ENCODE assay signal across 8 cellular contexts in genomic region chr2:57906152-57906732, GRCh38.
DNase-seq lines count a peak whose midpoint lies in the region; ATAC-seq lines count a peak whose summit lies in the region.

No MANE protein-coding gene starts in this region.

- POLR2A ChIA-PET in CD4-positive, alpha-beta memory T cell (lab: Charles Lee; ENCODE audit: partially characterized antibody) = no interaction called here

- no peaks in the 10 kb centered on the region for H3K27me3 Mint-ChIP-seq in CD4-positive, alpha-beta memory T cell
- H3K27me3 Mint-ChIP-seq in stimulated activated naive B cell treated with anti-CD40 and anti-IgM and Interleukin-4, amounts not matched to agents 10 μg/mL and 1 μg/mL and 100 μg/mL, for 72 hours = no peaks in the 10 kb centered on the region

- CTCF ChIA-PET in CD4-positive, alpha-beta memory T cell (lab: Charles Lee; ENCODE audit: partially characterized antibody) = interaction anchor here (0.6 to 1.2 kb wide), 8 partner anchors 10 to 1120 kb away, joined by 3 to 4 read pairs (median 3); no protein-coding TSS in a partner anchor

- H3K9me3 Mint-ChIP-seq in CD4-positive, alpha-beta memory T cell = no peaks in the 10 kb centered on the region
- H3K9me3 Mint-ChIP-seq in stimulated activated naive B cell treated with anti-CD40 and anti-IgM and Interleukin-4, amounts not matched to agents 10 μg/mL and 1 μg/mL and 100 μg/mL, for 72 hours = peaks cover 5% of the 10 kb centered on the region in 2 donors

- no peak overlapping the region for H3K4me3 Mint-ChIP-seq in CD4-positive, alpha-beta memory T cell
- no peak overlapping the region for H3K4me3 Mint-ChIP-seq in stimulated activated naive B cell treated with anti-CD40 and anti-IgM and Interleukin-4, amounts not matched to agents 10 μg/mL and 1 μg/mL and 100 μg/mL, for 72 hours

- no peak overlapping the region for H3K4me3 ChIP-seq in CD4-positive, alpha-beta memory T cell (ENCODE audit: low read length in 2 of 2)

- H3K27me3 ChIP-seq in CD4-positive, alpha-beta memory T cell (ENCODE audit: insufficient read depth, low read length) = no peaks in the 10 kb centered on the region

- H3K36me3 Mint-ChIP-seq in CD4-positive, alpha-beta memory T cell = no peaks in the 10 kb centered on the region
- peaks cover 0 to 6% of the 10 kb centered on the region in 2 donors for H3K36me3 Mint-ChIP-seq in stimulated activated naive B cell treated with anti-CD40 and anti-IgM and Interleukin-4, amounts not matched to agents 10 μg/mL and 1 μg/mL and 100 μg/mL, for 72 hours

- intact Hi-C loops in CD4-positive, alpha-beta memory T cell (cut with micrococcal nuclease) = loop anchor here (5.0 to 10.0 kb wide), 2 partner anchors 541 to 969 kb away; no protein-coding TSS in a partner anchor

- peaks cover 28% of the 10 kb centered on the region for H3K4me1 ChIP-seq in CD4-positive, alpha-beta memory T cell (ENCODE audit: insufficient read depth, low read length)

- no peak overlapping the region for H3K27ac ChIP-seq in CD4-positive, alpha-beta memory T cell (ENCODE audit: low read depth, low read length)

- H3K36me3 ChIP-seq in CD4-positive, alpha-beta memory T cell (ENCODE audit: insufficient read depth, low read length) = no peaks in the 10 kb centered on the region

- ATAC-seq in GM18870 (IDR thresholded peaks at IDR 0.05; ENCODE audit: unreplicated experiment) = peak; percentile 64
- peak; percentile 52 for ATAC-seq in HG03064 (IDR thresholded peaks at IDR 0.05; ENCODE audit: low read depth, unreplicated experiment)
- ATAC-seq in stimulated activated naive B cell treated with anti-CD40 and anti-IgM and Interleukin-4, amounts not matched to agents 10 μg/mL and 1 μg/mL and 100 μg/mL, for 72 hours (replicated peaks) = peak; percentile 76

- no peak overlapping the region for H3K27ac Mint-ChIP-seq in CD4-positive, alpha-beta memory T cell
- H3K27ac Mint-ChIP-seq in stimulated activated naive B cell treated with anti-CD40 and anti-IgM and Interleukin-4, amounts not matched to agents 10 μg/mL and 1 μg/mL and 100 μg/mL, for 72 hours = peak overlapping the region; percentile 37

- H3K9me3 ChIP-seq in CD4-positive, alpha-beta memory T cell (ENCODE audit: control insufficient read depth in 1 of 2, low read length in 2 of 2) = no peaks in the 10 kb centered on the region

- peak in 3 of 5 donors; percentile 17 to 21 (median 21) for DNase-seq in CD4-positive, alpha-beta memory T cell
- DNase-seq in NCI-H2227 treated with DMSO at 0.1 percent for 48 hours (lab: John Stamatoyannopoulos, UW) (peak; percentile 54), amniotic epithelial cell (ENCODE audit: low read depth) (peak; percentile 59), hepatic stellate cell (ENCODE audit: low spot score) (peak; percentile 29)
- no peak for DNase-seq in stimulated activated naive B cell treated with anti-CD40 and anti-IgM and Interleukin-4, amounts not matched to agents 10 μg/mL and 1 μg/mL and 100 μg/mL, for 72 hours
- DNase-seq in stimulated activated CD4-positive, alpha-beta T cell treated with anti-CD3 and anti-CD28 coated beads, Interleukin-4, amount 100 ng/mL, for 24 hours = no peak

- H3K4me1 Mint-ChIP-seq in CD4-positive, alpha-beta memory T cell = peaks cover 18 to 26% (median 20%) of the 10 kb centered on the region in 4 donors
- peaks cover 19 to 36% of the 10 kb centered on the region in 2 donors for H3K4me1 Mint-ChIP-seq in stimulated activated naive B cell treated with anti-CD40 and anti-IgM and Interleukin-4, amounts not matched to agents 10 μg/mL and 1 μg/mL and 100 μg/mL, for 72 hours

Comparison
In these comparisons a context has a peak if more than half of its experiments do, and no peak if none do; other contexts are left out.
1. DNase-seq: peak in CD4-positive, alpha-beta memory T cell (3 of 5), NCI-H2227 treated with DMSO at 0.1 percent for 48 hours (single experiment), amniotic epithelial cell (single experiment) and hepatic stellate cell (single experiment); none in stimulated activated naive B cell treated with anti-CD40 and anti-IgM and Interleukin-4, amounts not matched to agents 10 μg/mL and 1 μg/mL and 100 μg/mL, for 72 hours (single experiment) and stimulated activated CD4-positive, alpha-beta T cell treated with anti-CD3 and anti-CD28 coated beads, Interleukin-4, amount 100 ng/mL, for 24 hours (single experiment).
2. Peak in every context shown above with its lines, with median percentiles within 50 percentile points of each other: ATAC-seq.